ENCODE assay signal across 8 cellular contexts in the genomic region with DNA sequence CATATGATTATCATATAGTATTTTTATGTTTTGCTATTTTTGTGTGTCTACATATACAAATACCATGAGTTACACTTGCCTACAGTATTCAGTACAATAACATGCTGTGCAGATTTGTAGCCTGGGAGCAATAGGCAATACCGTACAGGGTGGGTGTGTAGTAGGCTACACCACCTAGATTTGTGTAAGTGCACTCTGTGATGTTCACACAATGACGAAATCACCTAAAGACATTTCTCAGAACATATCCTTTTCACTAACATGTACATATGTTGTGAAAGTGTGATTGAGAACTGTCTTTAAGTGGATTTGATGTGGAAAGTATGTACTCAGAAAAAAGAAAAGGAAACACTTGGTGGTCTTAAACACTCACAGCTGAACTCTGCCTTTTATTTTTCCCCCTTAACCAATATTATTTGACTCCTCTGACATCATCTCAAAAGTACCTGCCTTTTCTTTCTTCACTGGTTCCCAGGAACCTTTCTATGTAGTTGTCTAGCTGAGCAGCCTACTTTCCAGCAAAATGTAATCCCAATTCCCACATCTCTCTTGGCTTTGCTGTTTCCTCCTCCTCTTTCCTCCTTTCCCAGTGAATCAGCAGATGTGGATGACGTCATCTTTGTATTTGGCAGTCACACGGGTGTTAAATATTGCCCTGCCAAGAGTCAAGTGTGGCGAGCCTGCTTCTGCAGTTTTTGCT. TPM values are rescaled to one million over a fixed set of nuclear protein-coding genes. Genes with fewer than 3 reads are reported as not detected.
A peak's percentile ranks its signal among the peaks of the same experiment; 100 is the strongest.
DNase-seq lines count a peak whose midpoint lies in the region; ATAC-seq lines count a peak whose summit lies in the region.
"Had no signal": no experiment of that assay in that cellular context is flagged by ENCODE, and none has a peak within 500 bp of the region (broad histone marks: within the 10 kb centered on the region; RNA-seq: fewer than 3 reads in every experiment).

No MANE protein-coding gene starts in this region.

- no peaks in the 10 kb centered on the region for H3K4me1 Mint-ChIP-seq in CD4-positive, alpha-beta memory T cell
- H3K4me1 Mint-ChIP-seq in activated CD8-positive, alpha-beta memory T cell treated with anti-CD3 and anti-CD28 coated beads, Interleukin-2, amount 10 ng/mL, durations not matched to agents 7 days and 5 days = no peaks in the 10 kb centered on the region
- H3K4me1 Mint-ChIP-seq: memory B cell had no signal

- no peaks in the 10 kb centered on the region for H3K27me3 ChIP-seq in CD4-positive, alpha-beta memory T cell (ENCODE audit: insufficient read depth, low read length)

- H3K36me3 Mint-ChIP-seq in CD4-positive, alpha-beta memory T cell = no peaks in the 10 kb centered on the region
- no peaks in the 10 kb centered on the region for H3K36me3 Mint-ChIP-seq in activated CD8-positive, alpha-beta memory T cell treated with anti-CD3 and anti-CD28 coated beads, Interleukin-2, amount 10 ng/mL, durations not matched to agents 7 days and 5 days
- H3K36me3 Mint-ChIP-seq: memory B cell had no signal

- peaks cover 9 to 11% of the 10 kb centered on the region in 2 donors for H3K27me3 Mint-ChIP-seq in CD4-positive, alpha-beta memory T cell
- peaks cover 1% of the 10 kb centered on the region for H3K27me3 Mint-ChIP-seq in activated CD8-positive, alpha-beta memory T cell treated with anti-CD3 and anti-CD28 coated beads, Interleukin-2, amount 10 ng/mL, durations not matched to agents 7 days and 5 days

- intact Hi-C loops in CD4-positive, alpha-beta memory T cell (cut with micrococcal nuclease) = no loop called here

- no peak overlapping the region for H3K27ac Mint-ChIP-seq in CD4-positive, alpha-beta memory T cell
- H3K27ac Mint-ChIP-seq in activated CD8-positive, alpha-beta memory T cell treated with anti-CD3 and anti-CD28 coated beads, Interleukin-2, amount 10 ng/mL, durations not matched to agents 7 days and 5 days = no peak overlapping the region
- H3K27ac Mint-ChIP-seq: memory B cell had no signal

- in situ Hi-C loops in SK-MEL-5 (cut with HindIII; ENCODE audit: low pct_unique_long_range_greater_than_20kb, low sequenced_read_pairs) = no loop called here

- DNase-seq in HS-5 (ENCODE audit: low read depth) = peak; percentile 83
- DNase-seq in SK-MEL-5 (ENCODE audit: low read depth, low spot score) = peak; percentile 78
- DNase-seq in glomerular endothelial cell (ENCODE audit: extremely low read depth, low read depth, low spot score) = peak; percentile 56
- peak; percentile 80 for DNase-seq in putamen (ENCODE audit: low spot score)
- no peak for DNase-seq in CD4-positive, alpha-beta memory T cell
- no peak for DNase-seq in activated CD8-positive, alpha-beta memory T cell treated with anti-CD3 and anti-CD28 coated beads, Interleukin-2, amount 10 ng/mL, durations not matched to agents 7 days and 5 days

- no peak overlapping the region for H3K4me3 Mint-ChIP-seq in CD4-positive, alpha-beta memory T cell
- no peak overlapping the region for H3K4me3 Mint-ChIP-seq in activated CD8-positive, alpha-beta memory T cell treated with anti-CD3 and anti-CD28 coated beads, Interleukin-2, amount 10 ng/mL, durations not matched to agents 7 days and 5 days
- H3K4me3 Mint-ChIP-seq: memory B cell had no signal

- H3K9me3 Mint-ChIP-seq in CD4-positive, alpha-beta memory T cell = peaks cover 0 to 3% (median 0%) of the 10 kb centered on the region in 8 donors
- no peaks in the 10 kb centered on the region for H3K9me3 Mint-ChIP-seq in activated CD8-positive, alpha-beta memory T cell treated with anti-CD3 and anti-CD28 coated beads, Interleukin-2, amount 10 ng/mL, durations not matched to agents 7 days and 5 days (ENCODE audit: low read depth)
- H3K9me3 Mint-ChIP-seq: memory B cell had no signal

- no peak overlapping the region for H3K4me3 ChIP-seq in CD4-positive, alpha-beta memory T cell (ENCODE audit: low read length in 2 of 2)

- no peaks in the 10 kb centered on the region for H3K36me3 ChIP-seq in CD4-positive, alpha-beta memory T cell (ENCODE audit: insufficient read depth, low read length)

- H3K4me1 ChIP-seq in CD4-positive, alpha-beta memory T cell (ENCODE audit: insufficient read depth, low read length) = no peaks in the 10 kb centered on the region

- CTCF ChIA-PET in CD4-positive, alpha-beta memory T cell (lab: Charles Lee; ENCODE audit: partially characterized antibody) = no interaction called here
- CTCF ChIA-PET in activated CD8-positive, alpha-beta memory T cell treated with anti-CD3 and anti-CD28 coated beads, Interleukin-2, amount 10 ng/mL, durations not matched to agents 7 days and 5 days (lab: Charles Lee) = no interaction called here

- H3K9me3 ChIP-seq in CD4-positive, alpha-beta memory T cell (ENCODE audit: control insufficient read depth in 1 of 2, low read length in 2 of 2) = no peaks in the 10 kb centered on the region

- no peak for ATAC-seq in HG03469 (IDR thresholded peaks at IDR 0.05; ENCODE audit: unreplicated experiment)
- ATAC-seq in activated CD8-positive, alpha-beta memory T cell treated with anti-CD3 and anti-CD28 coated beads, Interleukin-2, amount 10 ng/mL, durations not matched to agents 7 days and 5 days = no peak

- POLR2A ChIA-PET in CD4-positive, alpha-beta memory T cell (lab: Charles Lee; ENCODE audit: partially characterized antibody) = no interaction called here

- no peak overlapping the region for H3K27ac ChIP-seq in CD4-positive, alpha-beta memory T cell (ENCODE audit: low read depth, low read length)

RNA-seq across cellular contexts. Expression of a gene that starts 47.7 kb away (rescaled TPM):
- 3.7 and 5.1 TPM in 2 replicates for total RNA-seq in SK-MEL-5 (2014; rRNA removed; shearing (Covaris generic))
- 11.5 and 16.6 TPM in 2 replicates for polyA plus RNA-seq in SK-MEL-5 (2015; cell fraction: cytosol; rRNA removed)
- 16.3 and 29.2 TPM in 2 replicates for polyA plus RNA-seq in SK-MEL-5 (2015; cell fraction: nucleus; rRNA removed)
- total RNA-seq in glomerular endothelial cell = 0.53 and 1.7 TPM in 2 replicates
- total RNA-seq in CD4-positive, alpha-beta memory T cell = under 1 TPM; 0.14 to 0.23 TPM
- polyA plus RNA-seq in CD4-positive, alpha-beta memory T cell = under 1 TPM; 0.44 to 0.49 TPM
- total RNA-seq in activated CD8-positive, alpha-beta memory T cell treated with anti-CD3 and anti-CD28 coated beads, Interleukin-2, amount 10 ng/mL, durations not matched to agents 7 days and 5 days = 1 to 10 TPM in 1 of 2 experiments, under 1 TPM in 1; 0.73 to 2.9 TPM

Comparison
In these comparisons a context has a peak if more than half of its experiments do, and no peak if none do; other contexts are left out.
1. DNase-seq: peak in HS-5 (single experiment), SK-MEL-5 (single experiment), glomerular endothelial cell (single experiment) and putamen (single experiment); none in CD4-positive, alpha-beta memory T cell (0 of 5) and activated CD8-positive, alpha-beta memory T cell treated with anti-CD3 and anti-CD28 coated beads, Interleukin-2, amount 10 ng/mL, durations not matched to agents 7 days and 5 days (single experiment).